In the genomic region with DNA sequence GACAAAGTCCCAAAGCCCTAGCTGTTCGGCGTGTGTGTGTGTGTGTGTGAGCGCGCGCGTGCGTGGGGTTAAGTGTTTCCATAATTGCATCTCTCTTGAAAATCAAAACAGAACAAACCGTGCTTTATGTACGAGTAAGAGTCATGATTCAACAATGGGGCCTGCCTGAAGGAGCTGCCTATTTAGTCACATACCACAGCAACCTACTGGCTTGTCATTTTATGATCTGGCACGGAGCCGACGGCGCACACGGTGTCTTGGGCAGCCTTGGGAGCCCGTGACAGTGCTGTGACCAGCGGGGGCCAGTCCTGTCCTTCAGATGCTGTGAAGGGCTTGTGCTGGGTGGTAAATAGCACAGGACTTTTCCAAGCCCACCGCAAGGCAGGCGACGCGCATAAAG, we compare ENCODE assay signal across 18 cellular contexts.
DNase-seq lines count a peak whose midpoint lies in the region; ATAC-seq and TF ChIP-seq lines count a peak whose summit lies in the region.
"Had no signal": no experiment of that assay in that cellular context is flagged by ENCODE, and none has a peak within 500 bp of the region (broad histone marks: within the 10 kb centered on the region; RNA-seq: fewer than 3 reads in every experiment).

No MANE protein-coding gene starts in this region.

- H3K9me3 ChIP-seq in smooth muscle cell (replicated peaks; ENCODE audit: low read depth) = no peaks in the 10 kb centered on the region
- H3K9me3 ChIP-seq: ascending aorta had no signal

- peak overlapping the region; percentile 48 for H3K4me2 ChIP-seq in smooth muscle cell

- H3K36me3 ChIP-seq in smooth muscle cell (ENCODE audit: low read depth) = no peaks in the 10 kb centered on the region
- H3K36me3 ChIP-seq: ascending aorta, neutrophil had no signal

- ATAC-seq in GM21529 (IDR thresholded peaks at IDR 0.05; ENCODE audit: unreplicated experiment) = no peak
- ATAC-seq: activated CD4-positive, CD25-positive, alpha-beta regulatory T cell treated with anti-CD3 and anti-CD28 coated beads, Interleukin-2, amount 50 U/mL, for 24 hours; activated T-cell treated with anti-CD3 and anti-CD28 coated beads, Interleukin-2, amount 50 U/mL, for 72 hours; GM12878 had no signal

- TF ChIP-seq CTCF in glutamatergic neuron (IDR thresholded peaks at IDR 0.05; ENCODE audit: partially characterized antibody, unreplicated experiment) (no peak), smooth muscle cell (IDR thresholded peaks at IDR 0.05; ENCODE audit: borderline replicate concordance, insufficient read depth, poor library complexity, severe bottlenecking) (no peak)

- 76% methylated on average over 20 of the region's 20 CpGs for WGBS in smooth muscle cell (ENCODE audit: low lambda C conversion rate)

- no peaks in the 10 kb centered on the region for H3K27me3 Mint-ChIP-seq in glutamatergic neuron (ENCODE audit: unreplicated experiment)

- peaks cover 7% of the 10 kb centered on the region for H3F3A ChIP-seq in smooth muscle cell (ENCODE audit: low read depth)

- no peak overlapping the region for H2AFZ ChIP-seq in smooth muscle cell (ENCODE audit: low read depth)

- peak overlapping the region; percentile 7 for H3K27ac ChIP-seq in smooth muscle cell (ENCODE audit: low read depth)
- H3K27ac ChIP-seq: ascending aorta, HL-60, neutrophil had no signal

- no peaks in the 10 kb centered on the region for H3K4me1 ChIP-seq in smooth muscle cell (ENCODE audit: low read depth)
- H3K4me1 ChIP-seq: ascending aorta had no signal

- H3K36me3 Mint-ChIP-seq in glutamatergic neuron (ENCODE audit: unreplicated experiment) = no peaks in the 10 kb centered on the region

- peak overlapping the region; percentile 11 for H3K9ac ChIP-seq in smooth muscle cell (ENCODE audit: low read depth)

- H3K4me3 ChIP-seq in smooth muscle cell = no peak overlapping the region
- H3K4me3 ChIP-seq: ascending aorta, GM12878 had no signal

- peaks cover 2% of the 10 kb centered on the region for H3K4me1 Mint-ChIP-seq in glutamatergic neuron (ENCODE audit: low read depth, unreplicated experiment)

- no peaks in the 10 kb centered on the region for H3K9me3 Mint-ChIP-seq in glutamatergic neuron (ENCODE audit: unreplicated experiment)
- H3K9me3 Mint-ChIP-seq: activated T-cell treated with anti-CD3 and anti-CD28 coated beads, Interleukin-2, amount 50 U/mL, for 72 hours had no signal

- H3K4me3 Mint-ChIP-seq in glutamatergic neuron (ENCODE audit: unreplicated experiment) = no peak overlapping the region
- H3K4me3 Mint-ChIP-seq: activated T-cell treated with anti-CD3 and anti-CD28 coated beads, Interleukin-2, amount 50 U/mL, for 72 hours had no signal

- H3K27me3 ChIP-seq in smooth muscle cell (ENCODE audit: low read depth) = no peaks in the 10 kb centered on the region
- H3K27me3 ChIP-seq: ascending aorta, neutrophil had no signal

- peak; percentile 51 for DNase-seq in NCI-H82 (lab: John Stamatoyannopoulos, UW)
- no peak for DNase-seq in NCI-H82 treated with DMSO at 0.1 percent for 48 hours (lab: John Stamatoyannopoulos, UW; ENCODE audit: unreplicated experiment)
- peak; percentile 95 to 97 for DNase-seq in NCI-H524 (lab: John Stamatoyannopoulos, UW)
- DNase-seq in glutamatergic neuron = peak; percentile 31
- no peak for DNase-seq in smooth muscle cell (lab: John Stamatoyannopoulos, UW; ENCODE audit: unreplicated experiment)
- DNase-seq in GM03348 (ENCODE audit: low spot score) = no peak
- DNase-seq in dermis blood vessel endothelial cell = no peak
- DNase-seq: activated T-cell treated with anti-CD3 and anti-CD28 coated beads, Interleukin-2, amount 50 U/mL, for 72 hours; left cardiac atrium; NCI-H69; stimulated activated CD4-positive, alpha-beta T cell treated with anti-CD3 and anti-CD28 coated beads, Interleukin-15, amount 100 ng/mL, for 24 hours; trophoblast cell had no signal

- no peaks in the 10 kb centered on the region for H3K79me2 ChIP-seq in smooth muscle cell (ENCODE audit: low read depth)

- H4K20me1 ChIP-seq in smooth muscle cell (ENCODE audit: low read depth) = no peaks in the 10 kb centered on the region

- H3K27ac Mint-ChIP-seq in glutamatergic neuron (ENCODE audit: unreplicated experiment) = peak overlapping the region; percentile 6
- H3K27ac Mint-ChIP-seq: activated T-cell treated with anti-CD3 and anti-CD28 coated beads, Interleukin-2, amount 50 U/mL, for 72 hours had no signal

Comparison
In these comparisons a context has a peak if more than half of its experiments do, and no peak if none do; other contexts are left out.
1. DNase-seq: peak in NCI-H82 (single experiment), NCI-H524 (2 of 2) and glutamatergic neuron (single experiment); none in NCI-H82 treated with DMSO at 0.1 percent for 48 hours (single experiment), smooth muscle cell (single experiment), GM03348 (single experiment) and dermis blood vessel endothelial cell (single experiment).